Comparison of ENCODE assay signal across 8 cellular contexts in genomic region chr19:17205237-17206140, GRCh38. TPM values are rescaled to one million over a fixed set of nuclear protein-coding genes. Genes with fewer than 3 reads are reported as not detected.
DNase-seq lines count a peak whose midpoint lies in the region; ATAC-seq and TF ChIP-seq lines count a peak whose summit lies in the region.
"Had no signal": no experiment of that assay in that cellular context is flagged by ENCODE, and none has a peak within 500 bp of the region (broad histone marks: within the 10 kb centered on the region; RNA-seq: fewer than 3 reads in every experiment).

No MANE protein-coding gene starts in this region.

- H3K4me1 Mint-ChIP-seq in activated CD8-positive, alpha-beta memory T cell treated with anti-CD3 and anti-CD28 coated beads, Interleukin-2, amount 10 ng/mL, durations not matched to agents 7 days and 5 days = peaks cover 16% of the 10 kb centered on the region
- peaks cover 13% of the 10 kb centered on the region for H3K4me1 Mint-ChIP-seq in nephron progenitor cell

- ATAC-seq in activated CD8-positive, alpha-beta memory T cell treated with anti-CD3 and anti-CD28 coated beads, Interleukin-2, amount 10 ng/mL, durations not matched to agents 7 days and 5 days = peak; percentile 44
- ATAC-seq in GM18907 (IDR thresholded peaks at IDR 0.05; ENCODE audit: unreplicated experiment) = no peak

- H3K4me1 ChIP-seq in vagina = no peaks in the 10 kb centered on the region

- no peaks in the 10 kb centered on the region for H3K9me3 ChIP-seq in vagina

- DNase-seq in NCI-H2196 (lab: John Stamatoyannopoulos, UW; ENCODE audit: unreplicated experiment) = peak; percentile 79
- peak; percentile 56 for DNase-seq in activated CD8-positive, alpha-beta memory T cell treated with anti-CD3 and anti-CD28 coated beads, Interleukin-2, amount 10 ng/mL, durations not matched to agents 7 days and 5 days
- DNase-seq in epithelial cell of esophagus (ENCODE audit: low read depth) = peak; percentile 76
- DNase-seq in nephron progenitor cell = peak; percentile 57
- no peak for DNase-seq in vagina (ENCODE audit: extremely low spot score in 2 of 2)

- peaks cover 61% of the 10 kb centered on the region for H3K36me3 Mint-ChIP-seq in activated CD8-positive, alpha-beta memory T cell treated with anti-CD3 and anti-CD28 coated beads, Interleukin-2, amount 10 ng/mL, durations not matched to agents 7 days and 5 days
- H3K36me3 Mint-ChIP-seq in nephron progenitor cell (ENCODE audit: low read depth) = peaks cover 59% of the 10 kb centered on the region

- H3K9me3 Mint-ChIP-seq in activated CD8-positive, alpha-beta memory T cell treated with anti-CD3 and anti-CD28 coated beads, Interleukin-2, amount 10 ng/mL, durations not matched to agents 7 days and 5 days (ENCODE audit: low read depth) = no peaks in the 10 kb centered on the region
- H3K9me3 Mint-ChIP-seq in nephron progenitor cell = no peaks in the 10 kb centered on the region

- H3K4me3 ChIP-seq in epithelial cell of esophagus (ENCODE audit: low read length) (no peak overlapping the region), vagina (no peak overlapping the region)

- H3K4me3 Mint-ChIP-seq in activated CD8-positive, alpha-beta memory T cell treated with anti-CD3 and anti-CD28 coated beads, Interleukin-2, amount 10 ng/mL, durations not matched to agents 7 days and 5 days = no peak overlapping the region
- H3K4me3 Mint-ChIP-seq in nephron progenitor cell = no peak overlapping the region
- H3K4me3 Mint-ChIP-seq: activated naive CD8-positive, alpha-beta T cell had no signal

- H3K27me3 Mint-ChIP-seq in activated CD8-positive, alpha-beta memory T cell treated with anti-CD3 and anti-CD28 coated beads, Interleukin-2, amount 10 ng/mL, durations not matched to agents 7 days and 5 days = no peaks in the 10 kb centered on the region
- H3K27me3 Mint-ChIP-seq in nephron progenitor cell (ENCODE audit: low read depth, poor library complexity) = peaks cover 2% of the 10 kb centered on the region
- H3K27me3 Mint-ChIP-seq: activated naive CD8-positive, alpha-beta T cell had no signal

- TF ChIP-seq POLR2A in vagina (IDR thresholded peaks at IDR 0.05) = no peak

- TF ChIP-seq CTCF in GM12874 (IDR thresholded peaks at IDR 0.05; ENCODE audit: insufficient read depth, low read depth, low read length) (peak; percentile 80), epithelial cell of esophagus (IDR thresholded peaks at IDR 0.05; ENCODE audit: insufficient read depth, low read depth, low read length, missing control alignments) (peak; percentile 72), nephron progenitor cell (IDR thresholded peaks at IDR 0.05) (peak; percentile 52), vagina (IDR thresholded peaks at IDR 0.05) (peak; percentile 17 to 53 (median 23))

- intact Hi-C loops in vagina (cut with DNase I) = loop anchor here (5.0 kb wide), 1 partner anchor 72 kb away; no protein-coding TSS in a partner anchor

- CTCF ChIA-PET in activated CD8-positive, alpha-beta memory T cell treated with anti-CD3 and anti-CD28 coated beads, Interleukin-2, amount 10 ng/mL, durations not matched to agents 7 days and 5 days (lab: Charles Lee) = interaction anchor here (0.6 to 1.0 kb wide), 4 partner anchors 21 to 139 kb away, joined by 3 to 4 read pairs (median 4); no protein-coding TSS in a partner anchor

- H3K27ac ChIP-seq in vagina = no peak overlapping the region

- no peaks in the 10 kb centered on the region for H3K27me3 ChIP-seq in vagina

- no peak overlapping the region for H3K27ac Mint-ChIP-seq in activated CD8-positive, alpha-beta memory T cell treated with anti-CD3 and anti-CD28 coated beads, Interleukin-2, amount 10 ng/mL, durations not matched to agents 7 days and 5 days
- no peak overlapping the region for H3K27ac Mint-ChIP-seq in nephron progenitor cell
- H3K27ac Mint-ChIP-seq: activated naive CD8-positive, alpha-beta T cell had no signal

- peaks cover 8 to 50% of the 10 kb centered on the region in 2 donors for H3K36me3 ChIP-seq in vagina

RNA-seq across cellular contexts. Expression of gene USE1, which starts 9.7 kb away (rescaled TPM):
- total RNA-seq in activated CD8-positive, alpha-beta memory T cell treated with anti-CD3 and anti-CD28 coated beads, Interleukin-2, amount 10 ng/mL, durations not matched to agents 7 days and 5 days = 10 to 100 TPM; 22.1 to 23.6 TPM
- total RNA-seq in vagina = 30.9 TPM

RNA-seq across cellular contexts. Expression of gene OCEL1, which starts 20.5 kb away (rescaled TPM):
- total RNA-seq in activated CD8-positive, alpha-beta memory T cell treated with anti-CD3 and anti-CD28 coated beads, Interleukin-2, amount 10 ng/mL, durations not matched to agents 7 days and 5 days = 10 to 100 TPM; 23.3 to 27.4 TPM
- total RNA-seq in vagina = 24.1 TPM

RNA-seq across cellular contexts. Expression of gene NR2F6, which starts 40.2 kb away (rescaled TPM):
- total RNA-seq in activated CD8-positive, alpha-beta memory T cell treated with anti-CD3 and anti-CD28 coated beads, Interleukin-2, amount 10 ng/mL, durations not matched to agents 7 days and 5 days = 1 to 10 TPM; 2.7 to 4.7 TPM
- total RNA-seq in vagina = 41.3 TPM

RNA-seq across cellular contexts. Expression of gene USHBP1, which starts 59.1 kb away (rescaled TPM):
- total RNA-seq in activated CD8-positive, alpha-beta memory T cell treated with anti-CD3 and anti-CD28 coated beads, Interleukin-2, amount 10 ng/mL, durations not matched to agents 7 days and 5 days = not detected
- total RNA-seq in vagina = 20.4 TPM

Comparison
In these comparisons a context has a peak if more than half of its experiments do, and no peak if none do; other contexts are left out.
1. CTCF ChIP-seq: peak in every context shown above with its lines; median percentile 80 in GM12874; 72 in epithelial cell of esophagus; 52 in nephron progenitor cell; 23 in vagina.
2. DNase-seq: peak in NCI-H2196 (single experiment), activated CD8-positive, alpha-beta memory T cell treated with anti-CD3 and anti-CD28 coated beads, Interleukin-2, amount 10 ng/mL, durations not matched to agents 7 days and 5 days (single experiment), epithelial cell of esophagus (single experiment) and nephron progenitor cell (single experiment); none in vagina (0 of 2).